Comparison of ENCODE assay signal across 26 cellular contexts in genomic region chr5:96609369-96609768, GRCh38.
"Had no signal": no experiment of that assay in that cellular context is flagged by ENCODE, and none has a peak within 500 bp of the region (broad histone marks: within the 10 kb centered on the region; RNA-seq: fewer than 3 reads in every experiment).

No MANE protein-coding gene starts in this region.

- DNase-seq: hypothalamus; immature natural killer cell; islet precursor cell; left ventricle myocardium inferior; midbrain; naive thymus-derived CD8-positive, alpha-beta T cell; nucleus accumbens; pancreas; posterior cingulate gyrus; psoas muscle; right lobe of liver; stimulated activated CD4-positive, alpha-beta T cell treated with anti-CD3 and anti-CD28 coated beads, Interleukin-12 subunit alpha, Interleukin-12 subunit beta, amount 100 ng/mL, for 4 hours; stimulated activated CD4-positive, alpha-beta T cell treated with anti-CD3 and anti-CD28 coated beads, Interleukin-15, amount 100 ng/mL, for 24 hours; stimulated activated CD4-positive, alpha-beta T cell treated with anti-CD3 and anti-CD28 coated beads, Interleukin-2, amount 100 ng/mL, for 24 hours; stimulated activated CD4-positive, alpha-beta T cell treated with anti-CD3 and anti-CD28 coated beads, Interleukin-4, amount 100 ng/mL, for 1 hour; stimulated activated naive B cell treated with anti-CD40 and anti-IgM and Interleukin-4, amounts not matched to agents 10 μg/mL and 1 μg/mL and 100 μg/mL, for 72 hours; stimulated activated naive CD8-positive, alpha-beta T cell treated with anti-CD3 and anti-CD28 coated beads, Interleukin-15, Interleukin-2, amounts not matched to agents 100 U/mL and 50 U/mL, for 24 hours; stomach; testis; thyroid gland; transverse colon; upper lobe of left lung had no signal

- H3K4me3 ChIP-seq: left ventricle myocardium inferior, lung, pancreas, psoas muscle, right atrium auricular region, right lobe of liver, skin epidermis, stomach, testis, thyroid gland, transverse colon, upper lobe of left lung, vagina had no signal

- ATAC-seq: naive thymus-derived CD8-positive, alpha-beta T cell; pancreas; psoas muscle; right lobe of liver; stimulated activated naive B cell treated with anti-CD40 and anti-IgM and Interleukin-4, amounts not matched to agents 10 μg/mL and 1 μg/mL and 100 μg/mL, for 72 hours; stimulated activated naive CD8-positive, alpha-beta T cell treated with anti-CD3 and anti-CD28 coated beads, Interleukin-15, Interleukin-2, amounts not matched to agents 100 U/mL and 50 U/mL, for 24 hours had no signal
